1 cellular context compared by ENCODE assay signal in the genomic region with DNA sequence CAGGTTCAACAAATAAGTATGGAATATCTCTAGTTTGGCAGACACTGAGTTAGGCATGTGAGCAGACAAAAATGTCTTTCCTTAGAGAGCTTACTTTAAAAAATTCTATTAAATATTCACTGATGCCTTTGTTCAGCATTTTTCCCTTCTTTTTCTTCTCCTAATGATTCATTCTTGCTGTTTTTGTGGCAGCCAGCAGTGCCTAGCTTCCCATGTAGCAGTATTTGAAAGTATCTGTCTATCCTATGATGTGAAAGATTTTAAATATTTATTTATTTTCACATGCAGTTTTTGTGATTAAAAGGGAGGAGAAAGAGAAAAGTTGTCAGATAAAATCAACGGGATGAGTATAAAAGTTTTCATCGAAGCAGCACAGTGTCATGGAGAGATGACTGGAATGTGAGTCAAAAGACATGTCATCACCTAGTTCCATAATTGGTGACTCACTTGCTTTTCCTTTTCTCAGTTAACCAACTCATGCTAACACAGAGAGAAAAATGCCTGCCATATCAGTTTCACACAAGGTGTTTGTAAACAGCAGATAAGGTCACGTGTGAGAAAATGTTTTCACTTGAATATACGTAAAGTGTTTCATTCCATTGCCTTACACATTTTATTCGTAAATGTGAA.
TF ChIP-seq lines count a peak whose summit lies in the region.

No MANE protein-coding gene starts in this region.

TF ChIP-seq in K562, 482 proteins besides CTCF, POLR2A, EP300 and RAD21 (continued from another document and continues in another):
- TF ChIP-seq U2AF2 (optimal IDR thresholded peaks at IDR 0.05; ENCODE audit: low read depth, low read length) (no peak), NFIX (CRISPR knock-in tag; IDR thresholded peaks at IDR 0.05; ENCODE audit: low read depth) (no peak), SAP30 (IDR thresholded peaks at IDR 0.05; ENCODE audit: borderline replicate concordance, insufficient read depth, low read depth, low read length, poor library complexity, severe bottlenecking) (no peak), STAT5A (IDR thresholded peaks at IDR 0.05; ENCODE audit: borderline replicate concordance, low read length) (no peak), FOS (IDR thresholded peaks at IDR 0.05; ENCODE audit: extremely low read depth, insufficient read length) (peak; percentile 5), RAD51 (IDR thresholded peaks at IDR 0.05; ENCODE audit: borderline replicate concordance, low read depth) (peak; percentile 41; the same call in 1 of the 2 replicates), HDAC6 (IDR thresholded peaks at IDR 0.05; ENCODE audit: low read depth, low read length) (no peak), ZNF444 (CRISPR knock-in tag; IDR thresholded peaks at IDR 0.05) (no peak), TAL1 (IDR thresholded peaks at IDR 0.05) (peak; percentile 49), SMARCA4 (IDR thresholded peaks at IDR 0.05) (peak; percentile 63; the same call in 1 of the 2 replicates), GABPA (tag; conservative IDR thresholded peaks at IDR 0.05; ENCODE audit: low read depth) (no peak), FOXJ2 (tag; IDR thresholded peaks at IDR 0.05) (no peak), FOXK1 (CRISPR knock-in tag; IDR thresholded peaks at IDR 0.05; ENCODE audit: borderline replicate concordance) (no peak), JUND (IDR thresholded peaks at IDR 0.05; ENCODE audit: borderline replicate concordance, low read depth, low read length) (peak; percentile 63; the same call in 1 of the 2 replicates), JUND (tag; IDR thresholded peaks at IDR 0.05; ENCODE audit: borderline replicate concordance, low read depth, low read length) (peak; percentile 65; the same call in 2 of the 3 replicates), FOXP1 (CRISPR knock-in tag; IDR thresholded peaks at IDR 0.05) (no peak), ZNF347 (CRISPR knock-in tag; IDR thresholded peaks at IDR 0.05; ENCODE audit: low read depth) (no peak), BHLHE40 (IDR thresholded peaks at IDR 0.05; ENCODE audit: low read length) (peak; percentile 70; the same call in 1 of the 2 replicates), GTF2E2 (tag; IDR thresholded peaks at IDR 0.05) (no peak), ZNF780A (CRISPR knock-in tag; IDR thresholded peaks at IDR 0.05) (no peak), SLC30A9 (CRISPR knock-in tag; IDR thresholded peaks at IDR 0.05) (no peak), FOSL1 (tag; conservative IDR thresholded peaks at IDR 0.05) (peak; percentile 99)
- TF ChIP-seq, protein P1, sequence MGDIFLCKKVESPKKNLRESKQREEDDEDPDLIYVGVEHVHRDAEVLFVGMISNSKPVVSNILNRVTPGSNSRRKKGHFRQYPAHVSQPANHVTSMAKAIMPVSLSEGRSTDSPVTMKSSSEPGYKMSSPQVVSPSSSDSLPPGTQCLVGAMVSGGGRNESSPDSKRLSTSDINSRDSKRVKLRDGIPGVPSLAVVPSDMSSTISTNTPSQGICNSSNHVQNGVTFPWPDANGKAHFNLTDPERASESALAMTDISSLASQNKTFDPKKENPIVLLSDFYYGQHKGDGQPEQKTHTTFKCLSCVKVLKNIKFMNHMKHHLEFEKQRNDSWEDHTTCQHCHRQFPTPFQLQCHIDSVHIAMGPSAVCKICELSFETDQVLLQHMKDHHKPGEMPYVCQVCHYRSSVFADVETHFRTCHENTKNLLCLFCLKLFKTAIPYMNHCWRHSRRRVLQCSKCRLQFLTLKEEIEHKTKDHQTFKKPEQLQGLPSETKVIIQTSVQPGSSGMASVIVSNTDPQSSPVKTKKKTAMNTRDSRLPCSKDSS (IDR thresholded peaks at IDR 0.05; ENCODE audit: low read depth, partially characterized antibody) = no peak
- TF ChIP-seq, protein P2, sequence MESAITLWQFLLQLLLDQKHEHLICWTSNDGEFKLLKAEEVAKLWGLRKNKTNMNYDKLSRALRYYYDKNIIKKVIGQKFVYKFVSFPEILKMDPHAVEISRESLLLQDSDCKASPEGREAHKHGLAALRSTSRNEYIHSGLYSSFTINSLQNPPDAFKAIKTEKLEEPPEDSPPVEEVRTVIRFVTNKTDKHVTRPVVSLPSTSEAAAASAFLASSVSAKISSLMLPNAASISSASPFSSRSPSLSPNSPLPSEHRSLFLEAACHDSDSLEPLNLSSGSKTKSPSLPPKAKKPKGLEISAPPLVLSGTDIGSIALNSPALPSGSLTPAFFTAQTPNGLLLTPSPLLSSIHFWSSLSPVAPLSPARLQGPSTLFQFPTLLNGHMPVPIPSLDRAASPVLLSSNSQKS (CRISPR knock-in tag; IDR thresholded peaks at IDR 0.05) = no peak
- TF ChIP-seq, protein P3, sequence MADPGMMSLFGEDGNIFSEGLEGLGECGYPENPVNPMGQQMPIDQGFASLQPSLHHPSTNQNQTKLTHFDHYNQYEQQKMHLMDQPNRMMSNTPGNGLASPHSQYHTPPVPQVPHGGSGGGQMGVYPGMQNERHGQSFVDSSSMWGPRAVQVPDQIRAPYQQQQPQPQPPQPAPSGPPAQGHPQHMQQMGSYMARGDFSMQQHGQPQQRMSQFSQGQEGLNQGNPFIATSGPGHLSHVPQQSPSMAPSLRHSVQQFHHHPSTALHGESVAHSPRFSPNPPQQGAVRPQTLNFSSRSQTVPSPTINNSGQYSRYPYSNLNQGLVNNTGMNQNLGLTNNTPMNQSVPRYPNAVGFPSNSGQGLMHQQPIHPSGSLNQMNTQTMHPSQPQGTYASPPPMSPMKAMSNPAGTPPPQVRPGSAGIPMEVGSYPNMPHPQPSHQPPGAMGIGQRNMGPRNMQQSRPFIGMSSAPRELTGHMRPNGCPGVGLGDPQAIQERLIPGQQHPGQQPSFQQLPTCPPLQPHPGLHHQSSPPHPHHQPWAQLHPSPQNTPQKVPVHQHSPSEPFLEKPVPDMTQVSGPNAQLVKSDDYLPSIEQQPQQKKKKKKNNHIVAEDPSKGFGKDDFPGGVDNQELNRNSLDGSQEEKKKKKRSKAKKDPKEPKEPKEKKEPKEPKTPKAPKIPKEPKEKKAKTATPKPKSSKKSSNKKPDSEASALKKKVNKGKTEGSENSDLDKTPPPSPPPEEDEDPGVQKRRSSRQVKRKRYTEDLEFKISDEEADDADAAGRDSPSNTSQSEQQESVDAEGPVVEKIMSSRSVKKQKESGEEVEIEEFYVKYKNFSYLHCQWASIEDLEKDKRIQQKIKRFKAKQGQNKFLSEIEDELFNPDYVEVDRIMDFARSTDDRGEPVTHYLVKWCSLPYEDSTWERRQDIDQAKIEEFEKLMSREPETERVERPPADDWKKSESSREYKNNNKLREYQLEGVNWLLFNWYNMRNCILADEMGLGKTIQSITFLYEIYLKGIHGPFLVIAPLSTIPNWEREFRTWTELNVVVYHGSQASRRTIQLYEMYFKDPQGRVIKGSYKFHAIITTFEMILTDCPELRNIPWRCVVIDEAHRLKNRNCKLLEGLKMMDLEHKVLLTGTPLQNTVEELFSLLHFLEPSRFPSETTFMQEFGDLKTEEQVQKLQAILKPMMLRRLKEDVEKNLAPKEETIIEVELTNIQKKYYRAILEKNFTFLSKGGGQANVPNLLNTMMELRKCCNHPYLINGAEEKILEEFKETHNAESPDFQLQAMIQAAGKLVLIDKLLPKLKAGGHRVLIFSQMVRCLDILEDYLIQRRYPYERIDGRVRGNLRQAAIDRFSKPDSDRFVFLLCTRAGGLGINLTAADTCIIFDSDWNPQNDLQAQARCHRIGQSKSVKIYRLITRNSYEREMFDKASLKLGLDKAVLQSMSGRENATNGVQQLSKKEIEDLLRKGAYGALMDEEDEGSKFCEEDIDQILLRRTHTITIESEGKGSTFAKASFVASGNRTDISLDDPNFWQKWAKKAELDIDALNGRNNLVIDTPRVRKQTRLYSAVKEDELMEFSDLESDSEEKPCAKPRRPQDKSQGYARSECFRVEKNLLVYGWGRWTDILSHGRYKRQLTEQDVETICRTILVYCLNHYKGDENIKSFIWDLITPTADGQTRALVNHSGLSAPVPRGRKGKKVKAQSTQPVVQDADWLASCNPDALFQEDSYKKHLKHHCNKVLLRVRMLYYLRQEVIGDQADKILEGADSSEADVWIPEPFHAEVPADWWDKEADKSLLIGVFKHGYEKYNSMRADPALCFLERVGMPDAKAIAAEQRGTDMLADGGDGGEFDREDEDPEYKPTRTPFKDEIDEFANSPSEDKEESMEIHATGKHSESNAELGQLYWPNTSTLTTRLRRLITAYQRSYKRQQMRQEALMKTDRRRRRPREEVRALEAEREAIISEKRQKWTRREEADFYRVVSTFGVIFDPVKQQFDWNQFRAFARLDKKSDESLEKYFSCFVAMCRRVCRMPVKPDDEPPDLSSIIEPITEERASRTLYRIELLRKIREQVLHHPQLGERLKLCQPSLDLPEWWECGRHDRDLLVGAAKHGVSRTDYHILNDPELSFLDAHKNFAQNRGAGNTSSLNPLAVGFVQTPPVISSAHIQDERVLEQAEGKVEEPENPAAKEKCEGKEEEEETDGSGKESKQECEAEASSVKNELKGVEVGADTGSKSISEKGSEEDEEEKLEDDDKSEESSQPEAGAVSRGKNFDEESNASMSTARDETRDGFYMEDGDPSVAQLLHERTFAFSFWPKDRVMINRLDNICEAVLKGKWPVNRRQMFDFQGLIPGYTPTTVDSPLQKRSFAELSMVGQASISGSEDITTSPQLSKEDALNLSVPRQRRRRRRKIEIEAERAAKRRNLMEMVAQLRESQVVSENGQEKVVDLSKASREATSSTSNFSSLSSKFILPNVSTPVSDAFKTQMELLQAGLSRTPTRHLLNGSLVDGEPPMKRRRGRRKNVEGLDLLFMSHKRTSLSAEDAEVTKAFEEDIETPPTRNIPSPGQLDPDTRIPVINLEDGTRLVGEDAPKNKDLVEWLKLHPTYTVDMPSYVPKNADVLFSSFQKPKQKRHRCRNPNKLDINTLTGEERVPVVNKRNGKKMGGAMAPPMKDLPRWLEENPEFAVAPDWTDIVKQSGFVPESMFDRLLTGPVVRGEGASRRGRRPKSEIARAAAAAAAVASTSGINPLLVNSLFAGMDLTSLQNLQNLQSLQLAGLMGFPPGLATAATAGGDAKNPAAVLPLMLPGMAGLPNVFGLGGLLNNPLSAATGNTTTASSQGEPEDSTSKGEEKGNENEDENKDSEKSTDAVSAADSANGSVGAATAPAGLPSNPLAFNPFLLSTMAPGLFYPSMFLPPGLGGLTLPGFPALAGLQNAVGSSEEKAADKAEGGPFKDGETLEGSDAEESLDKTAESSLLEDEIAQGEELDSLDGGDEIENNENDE (IDR thresholded peaks at IDR 0.05; ENCODE audit: low read depth, low read length) = no peak
- TF ChIP-seq, protein P4, sequence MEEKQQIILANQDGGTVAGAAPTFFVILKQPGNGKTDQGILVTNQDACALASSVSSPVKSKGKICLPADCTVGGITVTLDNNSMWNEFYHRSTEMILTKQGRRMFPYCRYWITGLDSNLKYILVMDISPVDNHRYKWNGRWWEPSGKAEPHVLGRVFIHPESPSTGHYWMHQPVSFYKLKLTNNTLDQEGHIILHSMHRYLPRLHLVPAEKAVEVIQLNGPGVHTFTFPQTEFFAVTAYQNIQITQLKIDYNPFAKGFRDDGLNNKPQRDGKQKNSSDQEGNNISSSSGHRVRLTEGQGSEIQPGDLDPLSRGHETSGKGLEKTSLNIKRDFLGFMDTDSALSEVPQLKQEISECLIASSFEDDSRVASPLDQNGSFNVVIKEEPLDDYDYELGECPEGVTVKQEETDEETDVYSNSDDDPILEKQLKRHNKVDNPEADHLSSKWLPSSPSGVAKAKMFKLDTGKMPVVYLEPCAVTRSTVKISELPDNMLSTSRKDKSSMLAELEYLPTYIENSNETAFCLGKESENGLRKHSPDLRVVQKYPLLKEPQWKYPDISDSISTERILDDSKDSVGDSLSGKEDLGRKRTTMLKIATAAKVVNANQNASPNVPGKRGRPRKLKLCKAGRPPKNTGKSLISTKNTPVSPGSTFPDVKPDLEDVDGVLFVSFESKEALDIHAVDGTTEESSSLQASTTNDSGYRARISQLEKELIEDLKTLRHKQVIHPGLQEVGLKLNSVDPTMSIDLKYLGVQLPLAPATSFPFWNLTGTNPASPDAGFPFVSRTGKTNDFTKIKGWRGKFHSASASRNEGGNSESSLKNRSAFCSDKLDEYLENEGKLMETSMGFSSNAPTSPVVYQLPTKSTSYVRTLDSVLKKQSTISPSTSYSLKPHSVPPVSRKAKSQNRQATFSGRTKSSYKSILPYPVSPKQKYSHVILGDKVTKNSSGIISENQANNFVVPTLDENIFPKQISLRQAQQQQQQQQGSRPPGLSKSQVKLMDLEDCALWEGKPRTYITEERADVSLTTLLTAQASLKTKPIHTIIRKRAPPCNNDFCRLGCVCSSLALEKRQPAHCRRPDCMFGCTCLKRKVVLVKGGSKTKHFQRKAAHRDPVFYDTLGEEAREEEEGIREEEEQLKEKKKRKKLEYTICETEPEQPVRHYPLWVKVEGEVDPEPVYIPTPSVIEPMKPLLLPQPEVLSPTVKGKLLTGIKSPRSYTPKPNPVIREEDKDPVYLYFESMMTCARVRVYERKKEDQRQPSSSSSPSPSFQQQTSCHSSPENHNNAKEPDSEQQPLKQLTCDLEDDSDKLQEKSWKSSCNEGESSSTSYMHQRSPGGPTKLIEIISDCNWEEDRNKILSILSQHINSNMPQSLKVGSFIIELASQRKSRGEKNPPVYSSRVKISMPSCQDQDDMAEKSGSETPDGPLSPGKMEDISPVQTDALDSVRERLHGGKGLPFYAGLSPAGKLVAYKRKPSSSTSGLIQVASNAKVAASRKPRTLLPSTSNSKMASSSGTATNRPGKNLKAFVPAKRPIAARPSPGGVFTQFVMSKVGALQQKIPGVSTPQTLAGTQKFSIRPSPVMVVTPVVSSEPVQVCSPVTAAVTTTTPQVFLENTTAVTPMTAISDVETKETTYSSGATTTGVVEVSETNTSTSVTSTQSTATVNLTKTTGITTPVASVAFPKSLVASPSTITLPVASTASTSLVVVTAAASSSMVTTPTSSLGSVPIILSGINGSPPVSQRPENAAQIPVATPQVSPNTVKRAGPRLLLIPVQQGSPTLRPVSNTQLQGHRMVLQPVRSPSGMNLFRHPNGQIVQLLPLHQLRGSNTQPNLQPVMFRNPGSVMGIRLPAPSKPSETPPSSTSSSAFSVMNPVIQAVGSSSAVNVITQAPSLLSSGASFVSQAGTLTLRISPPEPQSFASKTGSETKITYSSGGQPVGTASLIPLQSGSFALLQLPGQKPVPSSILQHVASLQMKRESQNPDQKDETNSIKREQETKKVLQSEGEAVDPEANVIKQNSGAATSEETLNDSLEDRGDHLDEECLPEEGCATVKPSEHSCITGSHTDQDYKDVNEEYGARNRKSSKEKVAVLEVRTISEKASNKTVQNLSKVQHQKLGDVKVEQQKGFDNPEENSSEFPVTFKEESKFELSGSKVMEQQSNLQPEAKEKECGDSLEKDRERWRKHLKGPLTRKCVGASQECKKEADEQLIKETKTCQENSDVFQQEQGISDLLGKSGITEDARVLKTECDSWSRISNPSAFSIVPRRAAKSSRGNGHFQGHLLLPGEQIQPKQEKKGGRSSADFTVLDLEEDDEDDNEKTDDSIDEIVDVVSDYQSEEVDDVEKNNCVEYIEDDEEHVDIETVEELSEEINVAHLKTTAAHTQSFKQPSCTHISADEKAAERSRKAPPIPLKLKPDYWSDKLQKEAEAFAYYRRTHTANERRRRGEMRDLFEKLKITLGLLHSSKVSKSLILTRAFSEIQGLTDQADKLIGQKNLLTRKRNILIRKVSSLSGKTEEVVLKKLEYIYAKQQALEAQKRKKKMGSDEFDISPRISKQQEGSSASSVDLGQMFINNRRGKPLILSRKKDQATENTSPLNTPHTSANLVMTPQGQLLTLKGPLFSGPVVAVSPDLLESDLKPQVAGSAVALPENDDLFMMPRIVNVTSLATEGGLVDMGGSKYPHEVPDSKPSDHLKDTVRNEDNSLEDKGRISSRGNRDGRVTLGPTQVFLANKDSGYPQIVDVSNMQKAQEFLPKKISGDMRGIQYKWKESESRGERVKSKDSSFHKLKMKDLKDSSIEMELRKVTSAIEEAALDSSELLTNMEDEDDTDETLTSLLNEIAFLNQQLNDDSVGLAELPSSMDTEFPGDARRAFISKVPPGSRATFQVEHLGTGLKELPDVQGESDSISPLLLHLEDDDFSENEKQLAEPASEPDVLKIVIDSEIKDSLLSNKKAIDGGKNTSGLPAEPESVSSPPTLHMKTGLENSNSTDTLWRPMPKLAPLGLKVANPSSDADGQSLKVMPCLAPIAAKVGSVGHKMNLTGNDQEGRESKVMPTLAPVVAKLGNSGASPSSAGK (IDR thresholded peaks at IDR 0.05) = no peak
